ENCODE assay signal across 13 cellular contexts in genomic region chr7:50405246-50405645, GRCh38. TPM values are rescaled to one million over a fixed set of nuclear protein-coding genes. Genes with fewer than 3 reads are reported as not detected.
A peak's percentile ranks its signal among the peaks of the same experiment; 100 is the strongest.
DNase-seq lines count a peak whose midpoint lies in the region; ATAC-seq, FAIRE-seq and TF ChIP-seq lines count a peak whose summit lies in the region.
"Had no signal": no experiment of that assay in that cellular context is flagged by ENCODE, and none has a peak within 500 bp of the region (broad histone marks: within the 10 kb centered on the region; RNA-seq: fewer than 3 reads in every experiment).

No MANE protein-coding gene starts in this region.

- H3K4me3 ChIP-seq in CD8-positive, alpha-beta T cell (ENCODE audit: low read depth, low read length), result no peak overlapping the region
- H3K4me3 ChIP-seq in mucosa of descending colon, result no peak overlapping the region

- H3K36me3 ChIP-seq in CD8-positive, alpha-beta T cell (ENCODE audit: insufficient read depth, low read length), result peaks cover 21% of the 10 kb centered on the region
- H3K36me3 ChIP-seq in mucosa of descending colon (ENCODE audit: low read depth), result no peaks in the 10 kb centered on the region

- H3K27ac Mint-ChIP-seq in CD8-positive, alpha-beta T cell, result peak overlapping the region; percentile 69
- peak overlapping the region; percentile 64 to 84 for H3K27ac Mint-ChIP-seq in T-cell
- H3K27ac Mint-ChIP-seq: HFFc6 had no signal

- no peak overlapping the region for H3K27ac ChIP-seq in CD8-positive, alpha-beta T cell (ENCODE audit: low read depth, low read length)

- in situ Hi-C loops in G401 (cut with HindIII; ENCODE audit: low sequenced_read_pairs), result no loop called here

- intact Hi-C loops in CD8-positive, alpha-beta T cell (cut with DNase I, micrococcal nuclease), result no loop called here
- intact Hi-C loops in mucosa of descending colon (cut with DNase I, micrococcal nuclease), result no loop called here

- H3K27me3 Mint-ChIP-seq in CD8-positive, alpha-beta T cell (ENCODE audit: low read depth), result no peaks in the 10 kb centered on the region
- no peaks in the 10 kb centered on the region for H3K27me3 Mint-ChIP-seq in T-cell

- TF ChIP-seq CTCF in CD8-positive, alpha-beta T cell (IDR thresholded peaks at IDR 0.05), result no peak
- no peak for TF ChIP-seq CTCF in mucosa of descending colon (IDR thresholded peaks at IDR 0.05)

- peaks cover 25% of the 10 kb centered on the region for H3K4me1 ChIP-seq in CD8-positive, alpha-beta T cell (ENCODE audit: insufficient read depth, low read length)
- no peaks in the 10 kb centered on the region for H3K4me1 ChIP-seq in mucosa of descending colon (ENCODE audit: low read depth)

- peaks cover 53% of the 10 kb centered on the region for H3K36me3 Mint-ChIP-seq in CD8-positive, alpha-beta T cell
- H3K36me3 Mint-ChIP-seq in T-cell, result peaks cover 40% of the 10 kb centered on the region

- DNase-seq in CD8-positive, alpha-beta T cell, result no peak
- no peak for DNase-seq in T-cell
- DNase-seq in mucosa of descending colon, result no peak
- no peak for DNase-seq in G401 (ENCODE audit: low spot score)
- DNase-seq in NCI-H1105 treated with DMSO at 0.1 percent for 48 hours (lab: John Stamatoyannopoulos, UW), result no peak
- DNase-seq in H54 (ENCODE audit: insufficient read length, low spot score), result no peak
- DNase-seq: activated CD4-positive, alpha-beta T cell treated with anti-CD3 and anti-CD28 coated beads, Interleukin-2, amount 50 U/mL, for 4 hours; erythroblast; HFFc6; IMR-90; NCI-H524 had no signal

- no peak for ATAC-seq in CD8-positive, alpha-beta T cell
- peak; percentile 32 for ATAC-seq in GM18511 (IDR thresholded peaks at IDR 0.05; ENCODE audit: unreplicated experiment)
- ATAC-seq in T-cell (replicated peaks in 1 of 4), result no peak
- ATAC-seq in mucosa of descending colon, result peak; percentile 27
- ATAC-seq: sciatic nerve had no signal

- no peak for FAIRE-seq in H54 (lab: Jason Lieb, UNC)

- POLR2A ChIA-PET in CD8-positive, alpha-beta T cell (lab: Charles Lee), result no interaction called here
- POLR2A ChIA-PET in T-cell (lab: Charles Lee), result no interaction called here

- H3K4me1 Mint-ChIP-seq in CD8-positive, alpha-beta T cell (ENCODE audit: low read depth), result peaks cover 92% of the 10 kb centered on the region
- peaks cover 84 to 92% (median 86%) of the 10 kb centered on the region in 3 donors for H3K4me1 Mint-ChIP-seq in T-cell

- no peak for TF ChIP-seq POLR2A in H54 (IDR thresholded peaks at IDR 0.05; ENCODE audit: low read depth, low read length)

- no peak overlapping the region for H3K4me3 Mint-ChIP-seq in CD8-positive, alpha-beta T cell
- H3K4me3 Mint-ChIP-seq in T-cell, result no peak overlapping the region
- H3K4me3 Mint-ChIP-seq: HFFc6 had no signal

- H3K27me3 ChIP-seq in CD8-positive, alpha-beta T cell (ENCODE audit: insufficient read depth, low read length), result no peaks in the 10 kb centered on the region

- no peaks in the 10 kb centered on the region for H3K9me3 ChIP-seq in CD8-positive, alpha-beta T cell (ENCODE audit: low read length)
- no peaks in the 10 kb centered on the region for H3K9me3 ChIP-seq in mucosa of descending colon

- H3K9me3 Mint-ChIP-seq in CD8-positive, alpha-beta T cell, result no peaks in the 10 kb centered on the region
- no peaks in the 10 kb centered on the region for H3K9me3 Mint-ChIP-seq in T-cell
- H3K9me3 Mint-ChIP-seq: HFFc6 had no signal

- CTCF ChIA-PET in CD8-positive, alpha-beta T cell (lab: Charles Lee), result interaction anchor here (0.7 to 5.7 kb wide), 3 partner anchors 12 to 230 kb away, joined by 3 to 30 read pairs (median 3); no protein-coding TSS in a partner anchor
- CTCF ChIA-PET in T-cell (lab: Charles Lee), result no interaction called here

RNA-seq across cellular contexts. Expression of gene FIGNL1, which starts 44.9 kb away (rescaled TPM):
- 10 to 100 TPM; 11.3 to 12.7 TPM for total RNA-seq in CD8-positive, alpha-beta T cell
- total RNA-seq in T-cell (10 to 100 TPM; 10.3 to 17.1 (median 14.5) TPM), mucosa of descending colon (1 to 10 TPM; 5.4 to 8.5 (median 6.2) TPM)
- 17.2 and 21.4 TPM in 2 replicates for total RNA-seq in G401 (2014; rRNA removed; shearing (Covaris generic))

Comparison
In these comparisons a context has a peak if more than half of its experiments do, and no peak if none do; other contexts are left out.
1. ATAC-seq: peak in GM18511 (single experiment) and mucosa of descending colon (single experiment); none in CD8-positive, alpha-beta T cell (single experiment) and T-cell (0 of 4).